Comparison of ENCODE assay signal across 8 cellular contexts in the genomic region with DNA sequence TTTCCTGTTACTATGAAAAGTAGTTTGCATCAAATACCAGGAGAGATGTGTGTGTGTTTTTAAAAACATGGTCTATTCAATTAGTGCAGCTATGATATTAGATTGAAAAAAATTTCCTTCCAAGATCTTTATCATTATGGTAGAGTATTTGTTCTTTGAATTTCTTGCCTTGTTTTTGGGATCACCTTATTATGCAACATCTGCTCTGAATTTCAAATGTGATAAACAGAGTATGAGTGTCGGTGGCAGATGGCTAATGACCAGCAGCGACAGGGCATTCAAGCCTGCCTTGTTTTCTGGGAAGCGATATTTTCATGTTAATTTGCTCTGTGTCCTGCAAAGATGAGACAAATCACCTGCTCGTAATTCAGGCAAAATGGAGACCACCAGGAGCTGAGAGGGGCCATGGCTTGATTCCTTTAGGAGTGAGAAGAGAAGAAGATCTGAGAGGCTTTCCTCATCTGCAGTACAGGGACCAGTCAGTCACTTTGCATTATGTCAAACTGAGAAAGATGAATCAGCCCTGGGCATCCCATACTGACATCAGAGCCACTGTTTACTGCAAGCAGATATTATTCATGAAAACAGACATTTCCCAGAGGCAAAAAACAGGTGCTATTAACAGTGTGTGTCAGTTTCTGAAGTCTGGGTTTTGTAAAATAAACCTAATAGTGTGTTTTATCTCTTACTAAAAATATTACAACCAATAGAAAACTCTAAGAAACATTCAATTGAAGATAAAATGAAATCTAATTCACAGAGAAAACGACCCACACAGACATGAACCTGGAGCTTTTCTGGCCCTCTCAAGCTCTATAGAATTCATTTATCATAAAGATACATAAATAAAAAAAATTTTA.
DNase-seq lines count a peak whose midpoint lies in the region; ATAC-seq and TF ChIP-seq lines count a peak whose summit lies in the region.

No MANE protein-coding gene starts in this region.

- H3K36me3 ChIP-seq in stomach: peaks cover 0 to 13% (median 10%) of the 10 kb centered on the region in 4 donors
- H3K36me3 ChIP-seq in thyroid gland: no peaks in the 10 kb centered on the region

- intact Hi-C loops in stomach (cut with DNase I; ENCODE audit: low total_unique reads) (no loop called here), thyroid gland (cut with DNase I) (no loop called here)

- WGBS in stomach, 5 donors: 76 to 86% (median 79%) methylated on average over 5 of the region's 5 CpGs
- WGBS in thyroid gland, 2 donors: 90 to 92% methylated on average over 5 of the region's 5 CpGs

- no peak for TF ChIP-seq CTCF in stomach (IDR thresholded peaks at IDR 0.05)
- no peak for TF ChIP-seq CTCF in thyroid gland (IDR thresholded peaks at IDR 0.05)

- DNase-seq in G401 (ENCODE audit: low spot score) (peak; percentile 86), kidney tubule cell (ENCODE audit: low spot score) (peak; percentile 49), stomach (no peak), thyroid gland (no peak), UCSD-AML1 (lab: John Stamatoyannopoulos, UW; ENCODE audit: unreplicated experiment) (no peak)
- DNase-seq in activated CD4-positive, alpha-beta T cell treated with anti-CD3 and anti-CD28 coated beads, Interleukin-2, amount 50 U/mL, for 48 hours: peak; percentile 32 to 54

- TF ChIP-seq POLR2A in stomach (IDR thresholded peaks at IDR 0.05) (no peak), thyroid gland (IDR thresholded peaks at IDR 0.05) (no peak)

- ATAC-seq in GM19463 (IDR thresholded peaks at IDR 0.05; ENCODE audit: unreplicated experiment): peak; percentile 95
- peak; percentile 74 for ATAC-seq in HG03457 (IDR thresholded peaks at IDR 0.05; ENCODE audit: unreplicated experiment)

- H3K27ac ChIP-seq in stomach: no peak overlapping the region
- no peak overlapping the region for H3K27ac ChIP-seq in thyroid gland

- in situ Hi-C loops in G401 (cut with HindIII; ENCODE audit: low sequenced_read_pairs): no loop called here

- H3K27me3 ChIP-seq in stomach: no peaks in the 10 kb centered on the region
- H3K27me3 ChIP-seq in thyroid gland: no peaks in the 10 kb centered on the region

- H3K9me3 ChIP-seq in stomach (no peaks in the 10 kb centered on the region), thyroid gland (no peaks in the 10 kb centered on the region)

- H3K4me3 ChIP-seq in stomach (no peak overlapping the region), thyroid gland (replicated peaks in 1 of 3) (no peak overlapping the region)

- no peak for TF ChIP-seq EP300 in stomach (IDR thresholded peaks at IDR 0.05)

- H3K4me1 ChIP-seq in stomach (peaks cover 0 to 39% (median 23%) of the 10 kb centered on the region in 4 donors), thyroid gland (no peaks in the 10 kb centered on the region)

Comparison
In these comparisons a context has a peak if more than half of its experiments do, and no peak if none do; other contexts are left out.
1. DNase-seq: peak in G401 (single experiment), activated CD4-positive, alpha-beta T cell treated with anti-CD3 and anti-CD28 coated beads, Interleukin-2, amount 50 U/mL, for 48 hours (2 of 2) and kidney tubule cell (single experiment); none in stomach (single experiment), thyroid gland (0 of 2) and UCSD-AML1 (single experiment).